Comparison of ENCODE assay signal across 14 cellular contexts in genomic region chr2:28595323-28595722, GRCh38.
DNase-seq lines count a peak whose midpoint lies in the region; ATAC-seq, FAIRE-seq and TF ChIP-seq lines count a peak whose summit lies in the region.
"Had no signal": no experiment of that assay in that cellular context is flagged by ENCODE, and none has a peak within 500 bp of the region (broad histone marks: within the 10 kb centered on the region; RNA-seq: fewer than 3 reads in every experiment).

No MANE protein-coding gene starts in this region.

- FAIRE-seq in A549 (lab: Jason Lieb, UNC) (no peak), HepG2 (lab: Jason Lieb, UNC) (no peak)

- H3K4me1 ChIP-seq in A549 (peaks cover 28% of the 10 kb centered on the region), Peyer's patch (peaks cover 0 to 16% (median 7%) of the 10 kb centered on the region in 4 donors), esophagus muscularis mucosa (peaks cover 34 to 58% (median 53%) of the 10 kb centered on the region in 4 donors), psoas muscle (peaks cover 27% of the 10 kb centered on the region), HepG2 (ENCODE audit: insufficient read depth, low read length) (peaks cover 16% of the 10 kb centered on the region)

- intact Hi-C loops in esophagus muscularis mucosa (cut with DNase I) = loop anchor here (5.0 kb wide), 1 partner anchor 42 kb away; no protein-coding TSS in a partner anchor
- intact Hi-C loops in psoas muscle (cut with DNase I) = loop anchor here in 1 of 2 donors (10.0 kb wide), 1 partner anchor 119 kb away; no protein-coding TSS in a partner anchor
- intact Hi-C loops in HepG2 (cut with micrococcal nuclease; ENCODE audit: unreplicated experiment) = no loop called here

- no peak overlapping the region for H2AFZ ChIP-seq in HepG2 (ENCODE audit: low read length)

- H3K36me3 ChIP-seq in Peyer's patch (no peaks in the 10 kb centered on the region), esophagus muscularis mucosa (no peaks in the 10 kb centered on the region), psoas muscle (ENCODE audit: insufficient read depth in 1 of 2, low read depth in 1 of 2) (no peaks in the 10 kb centered on the region), HepG2 (replicated peaks in 1 of 2; ENCODE audit: control insufficient read depth in 1 of 2, insufficient read depth in 2 of 2, low read length in 2 of 2) (no peaks in the 10 kb centered on the region)
- H3K36me3 ChIP-seq: HAP-1 had no signal

- DNase-seq in A549 (ENCODE audit: low read depth in 1 of 2, low spot score in 1 of 2) (no peak), Peyer's patch (no peak), esophagus muscularis mucosa (ENCODE audit: extremely low spot score) (no peak), psoas muscle (no peak), HepG2 (ENCODE audit: low spot score) (no peak)
- DNase-seq: activated CD4-positive, alpha-beta T cell treated with anti-CD3 and anti-CD28 coated beads for 1 hour; DMS 273 treated with DMSO at 0.1 percent for 48 hours; foreskin melanocyte; NCI-H2227 treated with DMSO at 0.1 percent for 48 hours; SW 1271 had no signal

- H3K9ac ChIP-seq in HepG2 (ENCODE audit: insufficient read depth, low read depth, low read length) = no peak overlapping the region

- no peaks in the 10 kb centered on the region for H4K20me1 ChIP-seq in HepG2 (ENCODE audit: insufficient read depth, low read length)

- no TSS peak for BruUV-seq in HepG2 (replicated peaks; lab: Mats Ljungman, UMichigan)

- in situ Hi-C loops in HepG2 (cut with HindIII; ENCODE audit: extremely low pct_ligation_motif_present, low pct_unique_long_range_greater_than_20kb) = loop anchor here (10.0 kb wide), 1 partner anchor 159 kb away; the partner anchor contains the start of gene PPP1CB

- TF ChIP-seq EP300 in A549 (IDR thresholded peaks at IDR 0.05) (no peak), esophagus muscularis mucosa (IDR thresholded peaks at IDR 0.05) (no peak), HepG2 (IDR thresholded peaks at IDR 0.05; ENCODE audit: low read depth in 2 of 2, low read length in 2 of 2) (no peak), HepG2 (CRISPR knock-in tag; IDR thresholded peaks at IDR 0.05; ENCODE audit: borderline replicate concordance) (no peak)

- H3K9me3 ChIP-seq in A549 (peaks cover 3% of the 10 kb centered on the region; the same call in 1 of the 3 replicates), Peyer's patch (no peaks in the 10 kb centered on the region), esophagus muscularis mucosa (no peaks in the 10 kb centered on the region), psoas muscle (no peaks in the 10 kb centered on the region), HepG2 (ENCODE audit: low read length) (no peaks in the 10 kb centered on the region)
- H3K9me3 ChIP-seq: HAP-1 had no signal

- TF ChIP-seq CTCF in A549 (IDR thresholded peaks at IDR 0.05) = no peak
- no peak for TF ChIP-seq CTCF in Peyer's patch (IDR thresholded peaks at IDR 0.05)
- no peak for TF ChIP-seq CTCF in esophagus muscularis mucosa (IDR thresholded peaks at IDR 0.05)
- no peak for TF ChIP-seq CTCF in psoas muscle (IDR thresholded peaks at IDR 0.05)
- no peak for TF ChIP-seq CTCF in HepG2 (CRISPR knock-in tag; IDR thresholded peaks at IDR 0.05)

- POLR2A ChIA-PET in A549 (lab: Yijun Ruan, JAX) = interaction anchor here (3.7 kb wide), 1 partner anchor 158 kb away, joined by 52 read pairs; the partner anchor contains the start of gene PPP1CB
- POLR2A ChIA-PET in HepG2 (lab: Yijun Ruan, JAX) = interaction anchor here (2.3 to 5.1 kb wide), 2 partner anchors 11 to 156 kb away, joined by 11 to 25 read pairs; partner anchors contain the start of gene PPP1CB

- H3K27ac ChIP-seq in A549 = peak overlapping the region; percentile 69 to 80; a peak in 5 of 6 replicates
- H3K27ac ChIP-seq in Peyer's patch = peak overlapping the region in 3 of 4 donors; percentile 61 to 74 (median 74)
- H3K27ac ChIP-seq in esophagus muscularis mucosa (replicated peaks in 1 of 4) = peak overlapping the region; percentile 85 to 94 (median 92)
- H3K27ac ChIP-seq in psoas muscle = peak overlapping the region; percentile 87
- no peak overlapping the region for H3K27ac ChIP-seq in HepG2 (ENCODE audit: extremely low read length, insufficient read depth, low read length)

- 80% methylated on average over 4 of the region's 4 CpGs for WGBS in A549 (ENCODE audit: missing lambda C conversion rate)
- WGBS in esophagus muscularis mucosa = 80% methylated on average over 4 of the region's 4 CpGs
- WGBS in psoas muscle, 3 donors = 75 to 89% (median 81%) methylated on average over 4 of the region's 4 CpGs
- WGBS in HepG2 (ENCODE audit: low lambda C conversion rate) = 35% methylated on average over 4 of the region's 4 CpGs

- TF ChIP-seq POLR2A in A549 (IDR thresholded peaks at IDR 0.05; ENCODE audit: low read length) (no peak), Peyer's patch (IDR thresholded peaks at IDR 0.05) (no peak), esophagus muscularis mucosa (IDR thresholded peaks at IDR 0.05; ENCODE audit: low read depth) (no peak), GM18505 (IDR thresholded peaks at IDR 0.05; ENCODE audit: borderline replicate concordance, extremely low read depth, insufficient read depth, insufficient read length) (no peak), HepG2 (IDR thresholded peaks at IDR 0.05; ENCODE audit: insufficient read depth in 1 of 2, low read depth in 2 of 2, low read length in 2 of 2) (no peak)

- no peaks in the 10 kb centered on the region for H3K79me2 ChIP-seq in HepG2 (ENCODE audit: insufficient read depth, low read length)

- CTCF ChIA-PET in A549 (lab: Yijun Ruan, JAX) = interaction anchor here (0.5 to 11.7 kb wide), 51 partner anchors 12 to 914 kb away, joined by 3 to 167 read pairs (median 8); partner anchors contain the start of gene PPP1CB
- CTCF ChIA-PET in HepG2 (lab: Yijun Ruan, JAX; ENCODE audit: low intra/inter-chr PET ratio, low total read pairs) = interaction anchor here (2.0 kb wide), 1 partner anchor 158 kb away, joined by 12 read pairs; no protein-coding TSS in a partner anchor

- TF ChIP-seq RAD21 in A549 (conservative IDR thresholded peaks at IDR 0.05 in 1 of 2, IDR thresholded peaks at IDR 0.05 in 1 of 2) (no peak), HepG2 (CRISPR knock-in tag; IDR thresholded peaks at IDR 0.05) (no peak)

- H3K4me3 ChIP-seq in A549 = no peak overlapping the region
- no peak overlapping the region for H3K4me3 ChIP-seq in Peyer's patch
- H3K4me3 ChIP-seq in esophagus muscularis mucosa = no peak overlapping the region
- no peak overlapping the region for H3K4me3 ChIP-seq in psoas muscle
- H3K4me3 ChIP-seq in HepG2 (replicated peaks in 1 of 3; ENCODE audit: insufficient read depth in 1 of 3, low read depth in 2 of 3, low read length in 3 of 3) = no peak overlapping the region
- H3K4me3 ChIP-seq: HAP-1 had no signal

- no peaks in the 10 kb centered on the region for H3K27me3 ChIP-seq in Peyer's patch
- no peaks in the 10 kb centered on the region for H3K27me3 ChIP-seq in esophagus muscularis mucosa
- no peaks in the 10 kb centered on the region for H3K27me3 ChIP-seq in psoas muscle (ENCODE audit: insufficient read depth in 3 of 3, low read length in 2 of 3)
- peaks cover 4 to 34% of the 10 kb centered on the region in 2 experiments; a peak in 4 of 5 replicates for H3K27me3 ChIP-seq in HepG2 (ENCODE audit: control insufficient read depth in 1 of 2, insufficient read depth in 2 of 2, low read length in 2 of 2)

- H3K4me2 ChIP-seq in A549 (no peak overlapping the region), HepG2 (ENCODE audit: low read depth, low read length) (no peak overlapping the region)

- ATAC-seq in A549 (no peak), psoas muscle (no peak), GM18505 (IDR thresholded peaks at IDR 0.05; ENCODE audit: unreplicated experiment) (no peak), HepG2 (no peak), GM21381 (IDR thresholded peaks at IDR 0.05; ENCODE audit: unreplicated experiment) (no peak), GM18907 (IDR thresholded peaks at IDR 0.05; ENCODE audit: unreplicated experiment) (no peak)

TF ChIP-seq in A549, 52 proteins besides CTCF, POLR2A, EP300 and RAD21 (continues in another document):
- TF ChIP-seq TFCP2L1 (CRISPR knock-in tag; IDR thresholded peaks at IDR 0.05) = no peak
- no peak for TF ChIP-seq CEBPB (IDR thresholded peaks at IDR 0.05)
- TF ChIP-seq RNF2 (IDR thresholded peaks at IDR 0.05; ENCODE audit: borderline replicate concordance, low read depth) = no peak
- TF ChIP-seq ZC3H11A (IDR thresholded peaks at IDR 0.05) = no peak
- no peak for TF ChIP-seq E2F6 (IDR thresholded peaks at IDR 0.05; ENCODE audit: borderline replicate concordance, low read depth)

TF ChIP-seq in HepG2, 621 proteins besides CTCF, POLR2A, EP300 and RAD21 (continues in another document):
- TF ChIP-seq ZNF549 (CRISPR knock-in tag; IDR thresholded peaks at IDR 0.05) = no peak
- TF ChIP-seq ZNF33A (CRISPR knock-in tag; IDR thresholded peaks at IDR 0.05; ENCODE audit: borderline replicate concordance) = no peak
- TF ChIP-seq ZNF503 (CRISPR knock-in tag; IDR thresholded peaks at IDR 0.05) = no peak
- no peak for TF ChIP-seq ZNF788 (CRISPR knock-in tag; IDR thresholded peaks at IDR 0.05; ENCODE audit: borderline replicate concordance)
- no peak for TF ChIP-seq ZFP36 (IDR thresholded peaks at IDR 0.05; ENCODE audit: borderline replicate concordance, low read depth, low read length, partially characterized antibody)
- no peak for TF ChIP-seq PPARG (CRISPR knock-in tag; conservative IDR thresholded peaks at IDR 0.05)
- TF ChIP-seq TBL1XR1 (IDR thresholded peaks at IDR 0.05; ENCODE audit: borderline replicate concordance, low read length, partially characterized antibody) = no peak
- no peak for TF ChIP-seq BRD4 (CRISPR knock-in tag; IDR thresholded peaks at IDR 0.05)
- TF ChIP-seq SNAPC2 (CRISPR knock-in tag; IDR thresholded peaks at IDR 0.05) = no peak
- no peak for TF ChIP-seq SALL1 (CRISPR knock-in tag; IDR thresholded peaks at IDR 0.05)
